In genomic region chr17:65694601-65695000, GRCh38 we compare ENCODE assay signal across 26 cellular contexts.
"Had no signal": no experiment of that assay in that cellular context is flagged by ENCODE, and none has a peak within 500 bp of the region (broad histone marks: within the 10 kb centered on the region; RNA-seq: fewer than 3 reads in every experiment).

No MANE protein-coding gene starts in this region.

- H3K4me2 ChIP-seq: neural progenitor cell had no signal

- H3K4me3 ChIP-seq: dorsolateral prefrontal cortex, gastrocnemius medialis, mucosa of descending colon, neural progenitor cell, right lobe of liver, stomach, testis, tibial artery had no signal

- H3K4me1 ChIP-seq: gastrocnemius medialis, parathyroid adenoma, right lobe of liver, testis, tibial artery had no signal

- H3K27me3 ChIP-seq: dorsolateral prefrontal cortex, gastrocnemius medialis, neural progenitor cell, right lobe of liver, stomach, testis, tibial artery had no signal

- H3K27me3 Mint-ChIP-seq: type B pancreatic cell had no signal

- H3K36me3 Mint-ChIP-seq: mesothelial cell of epicardium; naive B cell; natural killer cell treated with Interleukin-12 subunit alpha and Interleukin-12 subunit beta and Interleukin-15 and Interleukin-18, amount 100 ng/mL, for 72 hours; stimulated activated effector memory CD8-positive, alpha-beta T cell treated with anti-CD3 and anti-CD28 coated beads, Interleukin-12 subunit alpha, Interleukin-12 subunit beta, amount 100 ng/mL, for 72 hours; type B pancreatic cell had no signal

- H3K4me1 Mint-ChIP-seq: naive B cell had no signal

- DNase-seq: cerebellar nuclear complex; dorsolateral prefrontal cortex; effector CD4-positive, alpha-beta T cell; foreskin fibroblast; gastrocnemius medialis; head of caudate nucleus; kidney; mesenchymal stem cell; mucosa of descending colon; naive B cell; right lobe of liver; small intestine; stimulated activated CD4-positive, alpha-beta T cell treated with anti-CD3 and anti-CD28 coated beads, Interleukin-2, amount 100 ng/mL, for 24 hours; stimulated activated CD4-positive, alpha-beta T cell treated with anti-CD3 and anti-CD28 coated beads, Interleukin-4, amount 100 ng/mL, for 24 hours; stimulated activated naive CD4-positive, alpha-beta T cell treated with Interleukin-2 at 50 U/mL for 16 hours; stomach; substantia nigra; testis; tibial artery had no signal

- H3K9ac ChIP-seq: neural progenitor cell, parathyroid adenoma had no signal

- H3K4me3 Mint-ChIP-seq: mesothelial cell of epicardium; naive B cell; natural killer cell treated with Interleukin-12 subunit alpha and Interleukin-12 subunit beta and Interleukin-15 and Interleukin-18, amount 100 ng/mL, for 72 hours; neural progenitor cell; stimulated activated effector memory CD8-positive, alpha-beta T cell treated with anti-CD3 and anti-CD28 coated beads, Interleukin-12 subunit alpha, Interleukin-12 subunit beta, amount 100 ng/mL, for 72 hours; type B pancreatic cell had no signal

- H3K27ac Mint-ChIP-seq: mesothelial cell of epicardium; natural killer cell treated with Interleukin-12 subunit alpha and Interleukin-12 subunit beta and Interleukin-15 and Interleukin-18, amount 100 ng/mL, for 72 hours; neural progenitor cell; progenitor cell of endocrine pancreas; stimulated activated effector memory CD8-positive, alpha-beta T cell treated with anti-CD3 and anti-CD28 coated beads, Interleukin-12 subunit alpha, Interleukin-12 subunit beta, amount 100 ng/mL, for 72 hours; type B pancreatic cell had no signal

- H3K36me3 ChIP-seq: gastrocnemius medialis, neural progenitor cell, right lobe of liver, stomach, tibial artery had no signal

- H3K9me3 Mint-ChIP-seq: mesothelial cell of epicardium; naive B cell; natural killer cell treated with Interleukin-12 subunit alpha and Interleukin-12 subunit beta and Interleukin-15 and Interleukin-18, amount 100 ng/mL, for 72 hours; neural progenitor cell; stimulated activated effector memory CD8-positive, alpha-beta T cell treated with anti-CD3 and anti-CD28 coated beads, Interleukin-12 subunit alpha, Interleukin-12 subunit beta, amount 100 ng/mL, for 72 hours; type B pancreatic cell had no signal

- H3K9me3 ChIP-seq: gastrocnemius medialis, mucosa of descending colon, right lobe of liver, stomach, testis, tibial artery had no signal

- H3K27ac ChIP-seq: dorsolateral prefrontal cortex, gastrocnemius medialis, neural progenitor cell, parathyroid adenoma, right lobe of liver, stomach, testis, tibial artery had no signal

- H3K79me2 ChIP-seq: parathyroid adenoma had no signal

- H2AFZ ChIP-seq: neural progenitor cell, parathyroid adenoma had no signal
